ENCODE assay signal across 22 cellular contexts in the genomic region with DNA sequence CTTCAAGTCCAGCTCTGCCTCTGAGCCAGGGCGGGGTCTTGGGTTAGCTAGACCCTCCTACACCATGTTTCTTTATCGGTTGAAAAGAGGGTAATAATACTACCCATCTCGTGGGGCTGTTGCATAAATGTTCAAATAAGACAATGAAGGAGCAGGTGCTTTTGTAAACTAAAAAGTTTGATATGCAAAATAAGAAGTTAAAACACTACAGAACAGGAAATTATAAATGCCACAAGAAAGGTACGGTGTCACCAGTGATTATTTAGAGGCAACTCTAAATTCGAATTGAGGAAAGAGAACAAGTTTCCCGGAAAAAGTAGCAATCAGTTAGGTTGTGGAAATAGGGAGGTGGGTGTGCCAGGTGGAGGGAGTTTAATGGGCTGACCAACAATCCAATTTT. TPM values are rescaled to one million over a fixed set of nuclear protein-coding genes. Genes with fewer than 3 reads are reported as not detected.
DNase-seq lines count a peak whose midpoint lies in the region; ATAC-seq, FAIRE-seq and TF ChIP-seq lines count a peak whose summit lies in the region.
"Had no signal": no experiment of that assay in that cellular context is flagged by ENCODE, and none has a peak within 500 bp of the region (broad histone marks: within the 10 kb centered on the region; RNA-seq: fewer than 3 reads in every experiment).

No MANE protein-coding gene starts in this region.

- TF ChIP-seq POLR2A in H1 (IDR thresholded peaks at IDR 0.05; ENCODE audit: control extremely low read depth in 1 of 2, low read depth in 2 of 2, low read length in 2 of 2), result no peak

- no peak overlapping the region; the same call in 1 of the 2 replicates for H4K8ac ChIP-seq in H1 (ENCODE audit: extremely low read depth, insufficient read depth, low read length)

- H2BK12ac ChIP-seq in H1 (ENCODE audit: low read depth, low read length), result no peak overlapping the region

- H2BK20ac ChIP-seq in H1 (ENCODE audit: low read length), result no peak overlapping the region

- peaks cover 73% of the 10 kb centered on the region for H3K4me1 ChIP-seq in CD8-positive, alpha-beta T cell (ENCODE audit: insufficient read depth, low read length)
- H3K4me1 ChIP-seq in H1 (replicated peaks in 1 of 4; ENCODE audit: control insufficient read depth in 3 of 4, insufficient read depth in 4 of 4, low read length in 3 of 4), result peaks cover 8 to 26% (median 20%) of the 10 kb centered on the region in 4 experiments

- H3K23ac ChIP-seq in H1 (ENCODE audit: insufficient read length), result no peak overlapping the region

- no peaks in the 10 kb centered on the region for H3K79me1 ChIP-seq in H1 (ENCODE audit: low read depth, low read length)

- TF ChIP-seq EP300 in H1 (IDR thresholded peaks at IDR 0.05; ENCODE audit: borderline replicate concordance in 1 of 2, low read depth in 2 of 2, low read length in 2 of 2), result no peak

- no peak overlapping the region for H3K14ac ChIP-seq in H1 (ENCODE audit: insufficient read length)

- no peaks in the 10 kb centered on the region for H3K36me3 ChIP-seq in CD8-positive, alpha-beta T cell (ENCODE audit: insufficient read depth, low read length)
- no peaks in the 10 kb centered on the region for H3K36me3 ChIP-seq in H1 (ENCODE audit: control insufficient read depth in 2 of 4, insufficient read depth in 4 of 4, low read length in 3 of 4)
- H3K36me3 ChIP-seq: neural progenitor cell, vagina had no signal

- no peaks in the 10 kb centered on the region for H3K27me3 Mint-ChIP-seq in activated CD4-positive, alpha-beta T cell treated with anti-CD3 and anti-CD28 coated beads for 36 hours
- no peaks in the 10 kb centered on the region for H3K27me3 Mint-ChIP-seq in CD8-positive, alpha-beta T cell (ENCODE audit: low read depth)
- no peaks in the 10 kb centered on the region for H3K27me3 Mint-ChIP-seq in activated CD4-positive, alpha-beta memory T cell treated with anti-CD3 and anti-CD28 coated beads, Interleukin-2, amount 10 ng/mL, durations not matched to agents 7 days and 5 days

- ATAC-seq in activated CD4-positive, alpha-beta T cell treated with anti-CD3 and anti-CD28 coated beads for 36 hours, result no peak
- ATAC-seq in CD8-positive, alpha-beta T cell, result no peak
- ATAC-seq: Panc1 had no signal

- intact Hi-C loops in activated CD4-positive, alpha-beta T cell treated with anti-CD3 and anti-CD28 coated beads for 36 hours (cut with DNase I, micrococcal nuclease), result loop anchor here in 1 of 2 experiments (10.0 kb wide), 1 partner anchor 195 kb away; a partner anchor contains a TSS
- intact Hi-C loops in CD8-positive, alpha-beta T cell (cut with DNase I, micrococcal nuclease), result loop anchor here in 1 of 2 experiments (2.0 kb wide), 1 partner anchor 23 kb away; no protein-coding TSS in a partner anchor

- no peak overlapping the region for H3K56ac ChIP-seq in H1 (replicated peaks; ENCODE audit: insufficient read length, low read depth, low read length)

- no peak overlapping the region for H2AFZ ChIP-seq in H1 (ENCODE audit: low read length)
- H2AFZ ChIP-seq: neural progenitor cell had no signal

- H3K27me3 ChIP-seq in CD8-positive, alpha-beta T cell (ENCODE audit: insufficient read depth, low read length), result no peaks in the 10 kb centered on the region
- peaks cover 0 to 4% (median 1%) of the 10 kb centered on the region in 4 experiments; a peak in 3 of 7 replicates for H3K27me3 ChIP-seq in H1 (replicated peaks in 1 of 4; ENCODE audit: control insufficient read depth in 3 of 4, extremely low read depth in 1 of 4, insufficient read depth in 3 of 4, low read length in 3 of 4)
- H3K27me3 ChIP-seq: ascending aorta, MG63, SJSA1, vagina had no signal

- H3K4me3 ChIP-seq in CD8-positive, alpha-beta T cell (ENCODE audit: low read depth, low read length), result peak overlapping the region; percentile 30
- no peak overlapping the region for H3K4me3 ChIP-seq in H1 (ENCODE audit: extremely low read depth in 1 of 4, insufficient read depth in 2 of 4, low read depth in 3 of 4, low read length in 4 of 4)
- H3K4me3 ChIP-seq: ascending aorta, HAP-1, MG63, neural progenitor cell, SJSA1, smooth muscle cell, vagina had no signal

- peak overlapping the region; percentile 92 for H3K4me3 Mint-ChIP-seq in activated CD4-positive, alpha-beta T cell treated with anti-CD3 and anti-CD28 coated beads for 36 hours
- H3K4me3 Mint-ChIP-seq in CD8-positive, alpha-beta T cell, result peak overlapping the region; percentile 88
- peak overlapping the region; percentile 92 for H3K4me3 Mint-ChIP-seq in activated CD4-positive, alpha-beta memory T cell treated with anti-CD3 and anti-CD28 coated beads, Interleukin-2, amount 10 ng/mL, durations not matched to agents 7 days and 5 days

- H3K23me2 ChIP-seq in H1 (ENCODE audit: low read depth, low read length), result peaks cover 8% of the 10 kb centered on the region

- 89% methylated on average over 6 of the region's 6 CpGs; no CpG with 5 or more reads in 1 of the 2 experiments for WGBS in H1 (ENCODE audit: extremely low coverage in 1 of 2, insufficient coverage in 1 of 2, insufficient read length in 1 of 2, insufficient replicate concordance in 2 of 2, low coverage in 1 of 2, low lambda C conversion rate in 2 of 2, missing lambda C conversion rate in 1 of 2), 2 experiments

- H3K9me3 ChIP-seq in CD8-positive, alpha-beta T cell (ENCODE audit: low read length), result no peaks in the 10 kb centered on the region
- no peaks in the 10 kb centered on the region for H3K9me3 ChIP-seq in H1 (ENCODE audit: insufficient read depth in 2 of 2, low read depth in 1 of 2, low read length in 1 of 2)
- H3K9me3 ChIP-seq: ascending aorta, HAP-1, MG63, SJSA1, vagina had no signal

- TF ChIP-seq RAD21 in H1 (IDR thresholded peaks at IDR 0.05 in 1 of 2, conservative IDR thresholded peaks at IDR 0.05 in 1 of 2; ENCODE audit: low read depth in 2 of 2, low read length in 2 of 2), result no peak

- H3K36me3 Mint-ChIP-seq in activated CD4-positive, alpha-beta T cell treated with anti-CD3 and anti-CD28 coated beads for 36 hours (ENCODE audit: low read depth), result peaks cover 29% of the 10 kb centered on the region
- peaks cover 6% of the 10 kb centered on the region for H3K36me3 Mint-ChIP-seq in CD8-positive, alpha-beta T cell
- peaks cover 28% of the 10 kb centered on the region for H3K36me3 Mint-ChIP-seq in activated CD4-positive, alpha-beta memory T cell treated with anti-CD3 and anti-CD28 coated beads, Interleukin-2, amount 10 ng/mL, durations not matched to agents 7 days and 5 days (ENCODE audit: low read depth)

- H3K9me3 Mint-ChIP-seq in activated CD4-positive, alpha-beta T cell treated with anti-CD3 and anti-CD28 coated beads for 36 hours (ENCODE audit: low read depth), result no peaks in the 10 kb centered on the region
- no peaks in the 10 kb centered on the region for H3K9me3 Mint-ChIP-seq in CD8-positive, alpha-beta T cell
- H3K9me3 Mint-ChIP-seq in activated CD4-positive, alpha-beta memory T cell treated with anti-CD3 and anti-CD28 coated beads, Interleukin-2, amount 10 ng/mL, durations not matched to agents 7 days and 5 days, result no peaks in the 10 kb centered on the region

- POLR2A ChIA-PET in activated CD4-positive, alpha-beta T cell treated with anti-CD3 and anti-CD28 coated beads for 36 hours (lab: Charles Lee), result interaction anchor here (0.6 to 3.8 kb wide), 3 partner anchors 11 to 46 kb away, joined by 3 to 21 read pairs (median 4); no protein-coding TSS in a partner anchor
- POLR2A ChIA-PET in CD8-positive, alpha-beta T cell (lab: Charles Lee), result interaction anchor here (1.3 to 16.7 kb wide), 3 partner anchors 12 to 52 kb away, joined by 6 to 192 read pairs (median 18); no protein-coding TSS in a partner anchor
- POLR2A ChIA-PET in activated CD4-positive, alpha-beta memory T cell treated with anti-CD3 and anti-CD28 coated beads, Interleukin-2, amount 10 ng/mL, durations not matched to agents 7 days and 5 days (lab: Charles Lee), result interaction anchor here (1.1 to 18.3 kb wide), 4 partner anchors 11 to 48 kb away, joined by 3 to 864 read pairs (median 287); a partner anchor contains a TSS
- POLR2A ChIA-PET in H1 (lab: Charles Lee; ENCODE audit: partially characterized antibody), result interaction anchor here (1.1 kb wide), 1 partner anchor 12 kb away, joined by 6 read pairs; no protein-coding TSS in a partner anchor

- H3K4me1 Mint-ChIP-seq in activated CD4-positive, alpha-beta T cell treated with anti-CD3 and anti-CD28 coated beads for 36 hours, result peaks cover 75% of the 10 kb centered on the region
- H3K4me1 Mint-ChIP-seq in CD8-positive, alpha-beta T cell (ENCODE audit: low read depth), result peaks cover 74% of the 10 kb centered on the region
- peaks cover 69% of the 10 kb centered on the region for H3K4me1 Mint-ChIP-seq in activated CD4-positive, alpha-beta memory T cell treated with anti-CD3 and anti-CD28 coated beads, Interleukin-2, amount 10 ng/mL, durations not matched to agents 7 days and 5 days

- no peak overlapping the region for H2BK5ac ChIP-seq in H1 (ENCODE audit: low read depth, low read length)

- peak overlapping the region; percentile 28 for H3K27ac ChIP-seq in CD8-positive, alpha-beta T cell (ENCODE audit: low read depth, low read length)
- H3K27ac ChIP-seq in H1 (ENCODE audit: low read depth, low read length), result no peak overlapping the region
- H3K27ac ChIP-seq: ascending aorta, neural progenitor cell, SJSA1, vagina had no signal

- CTCF ChIA-PET in activated CD4-positive, alpha-beta T cell treated with anti-CD3 and anti-CD28 coated beads for 36 hours (lab: Charles Lee), result interaction anchor here (0.7 to 1.6 kb wide), 4 partner anchors 16 to 124 kb away, joined by 3 to 7 read pairs (median 4); no protein-coding TSS in a partner anchor
- CTCF ChIA-PET in CD8-positive, alpha-beta T cell (lab: Charles Lee), result interaction anchor here (1.2 to 16.9 kb wide), 6 partner anchors 9 to 51 kb away, joined by 3 to 351 read pairs (median 5); a partner anchor contains a TSS
- CTCF ChIA-PET in activated CD4-positive, alpha-beta memory T cell treated with anti-CD3 and anti-CD28 coated beads, Interleukin-2, amount 10 ng/mL, durations not matched to agents 7 days and 5 days (lab: Charles Lee), result interaction anchor here (0.6 to 6.1 kb wide), 4 partner anchors 10 to 441 kb away, joined by 4 to 59 read pairs (median 8); no protein-coding TSS in a partner anchor
- CTCF ChIA-PET in H1 (lab: Charles Lee; ENCODE audit: partially characterized antibody), result interaction anchor here (1.2 to 2.5 kb wide), 5 partner anchors 11 to 102 kb away, joined by 3 to 12 read pairs (median 8); no protein-coding TSS in a partner anchor

- H3K4ac ChIP-seq in H1 (replicated peaks; ENCODE audit: insufficient read length, low read depth, low read length), result no peak overlapping the region

- H2AK5ac ChIP-seq in H1 (ENCODE audit: low read depth, low read length), result no peak overlapping the region

- H3K9ac ChIP-seq in H1 (replicated peaks in 1 of 4; ENCODE audit: extremely low read depth in 1 of 4, low read depth in 3 of 4, low read length in 3 of 4), result no peak overlapping the region
- H3K9ac ChIP-seq: neural progenitor cell had no signal

- no peak overlapping the region for H4K91ac ChIP-seq in H1 (replicated peaks; ENCODE audit: insufficient read length, low read length)

- no peaks in the 10 kb centered on the region for H4K20me1 ChIP-seq in H1 (replicated peaks in 1 of 2; ENCODE audit: control insufficient read depth in 1 of 2, insufficient read depth in 2 of 2, low read length in 2 of 2)

- no peak overlapping the region for H4K5ac ChIP-seq in H1 (ENCODE audit: insufficient read length, low read depth, low read length)

- 0 out of 2 replicates have a peak overlapping the region, but pooled peaks have one; percentile 72 for H2BK15ac ChIP-seq in H1 (ENCODE audit: low read length)

- no peak overlapping the region for H3K18ac ChIP-seq in H1 (ENCODE audit: extremely low read depth, low read length)

- TF ChIP-seq CTCF in CD8-positive, alpha-beta T cell (IDR thresholded peaks at IDR 0.05), result no peak
- TF ChIP-seq CTCF in H1 (IDR thresholded peaks at IDR 0.05; ENCODE audit: control extremely low read depth in 1 of 3, insufficient read depth in 1 of 3, low read depth in 1 of 3, low read length in 3 of 3), result no peak

- no peaks in the 10 kb centered on the region for H3K79me2 ChIP-seq in H1 (ENCODE audit: control insufficient read depth in 1 of 2, insufficient read depth in 2 of 2, low read length in 2 of 2)

- no peak overlapping the region for H2BK120ac ChIP-seq in H1 (replicated peaks; ENCODE audit: low read depth, low read length)

- H3K4me2 ChIP-seq in H1 (ENCODE audit: insufficient read depth in 1 of 2, low read depth in 2 of 2, low read length in 2 of 2), result no peak overlapping the region
- H3K4me2 ChIP-seq: smooth muscle cell had no signal

- DNase-seq in activated CD4-positive, alpha-beta T cell treated with anti-CD3 and anti-CD28 coated beads for 36 hours, result no peak
- DNase-seq in activated CD4-positive, alpha-beta T cell treated with anti-CD3 and anti-CD28 coated beads, Interleukin-2, amount 50 U/mL, for 48 hours, result no peak
- no peak for DNase-seq in CD8-positive, alpha-beta T cell
- no peak for DNase-seq in activated CD4-positive, alpha-beta memory T cell treated with anti-CD3 and anti-CD28 coated beads, Interleukin-2, amount 10 ng/mL, durations not matched to agents 7 days and 5 days
- DNase-seq in H1 (ENCODE audit: low read depth in 1 of 2, low spot score in 2 of 2) (no peak), NCI-H2081 (lab: John Stamatoyannopoulos, UW) (no peak), SIG-M5 treated with dmso at 0.1 percent for 504 hours (lab: John Stamatoyannopoulos, UW; ENCODE audit: unreplicated experiment) (no peak), occipital lobe (lab: John Stamatoyannopoulos, UW) (no peak)
- DNase-seq: cerebellar nuclear complex; effector CD8-positive, alpha-beta T cell; mesenchymal stem cell; MG63; NCI-H2171 treated with DMSO at 0.1 percent for 48 hours; stimulated activated CD4-positive, alpha-beta T cell treated with anti-CD3 and anti-CD28 coated beads, Interleukin-4, amount 100 ng/mL, for 4 hours had no signal

- FAIRE-seq in H1 (lab: Jason Lieb, UNC), result no peak
- FAIRE-seq: GM12891 had no signal

- H3K27ac Mint-ChIP-seq in activated CD4-positive, alpha-beta T cell treated with anti-CD3 and anti-CD28 coated beads for 36 hours, result peak overlapping the region; percentile 98
- H3K27ac Mint-ChIP-seq in CD8-positive, alpha-beta T cell, result peak overlapping the region; percentile 98
- peak overlapping the region; percentile 100 for H3K27ac Mint-ChIP-seq in activated CD4-positive, alpha-beta memory T cell treated with anti-CD3 and anti-CD28 coated beads, Interleukin-2, amount 10 ng/mL, durations not matched to agents 7 days and 5 days
- H3K27ac Mint-ChIP-seq: neural progenitor cell had no signal

RNA-seq across cellular contexts. Expression of a gene that starts 2.4 kb away (rescaled TPM):
- 100 to 1,000 TPM; 168 to 169 TPM for total RNA-seq in activated CD4-positive, alpha-beta T cell treated with anti-CD3 and anti-CD28 coated beads for 36 hours
- total RNA-seq in CD8-positive, alpha-beta T cell, result 10 to 100 TPM; 47.3 to 48.5 TPM
- total RNA-seq in activated CD4-positive, alpha-beta memory T cell treated with anti-CD3 and anti-CD28 coated beads, Interleukin-2, amount 10 ng/mL, durations not matched to agents 7 days and 5 days, result 100 to 1,000 TPM; 229 TPM
- total RNA-seq in H1 (2021; fragmentation: NEBNext Ultra II Directional; extraction: Animal tissue kit (Norgen Biotek cat#: 25700)), result 30.2 and 31.8 TPM in 2 replicates
- polyA plus RNA-seq in H1 (2011; rRNA removed), result 28.2 and 31.0 TPM in 2 replicates
- 25.8 TPM for polyA plus RNA-seq in H1 (2011; cell fraction: cytosol; rRNA removed)
- 48.1 TPM for polyA plus RNA-seq in H1 (2011; cell fraction: nucleus; rRNA removed)
- 26.2 to 35.4 TPM (median 31.5 TPM) in 4 replicates for polyA plus RNA-seq in H1 (2012, experiment 1 of 2)
- 29.9 TPM for polyA plus RNA-seq in H1 (2012, experiment 2 of 2)
- polyA plus RNA-seq in H1 (2013, experiment 1 of 2), result 24.5 TPM
- polyA plus RNA-seq in H1 (2013, experiment 2 of 2), result 23.1 TPM
- polyA minus RNA-seq in H1 (2011; rRNA and poly(A)+ RNA removed), result 26.6 and 43.7 TPM in 2 replicates
- polyA minus RNA-seq in H1 (2011; cell fraction: cytosol; rRNA and poly(A)+ RNA removed), result 16.2 TPM
- 28.2 TPM for polyA minus RNA-seq in H1 (2011; cell fraction: nucleus; rRNA and poly(A)+ RNA removed)
- total RNA-seq in occipital lobe, result 4.1 TPM

RNA-seq across cellular contexts. Expression of a gene that starts 36.7 kb away (rescaled TPM):
- 10 to 100 TPM; 53.5 to 58.3 TPM for total RNA-seq in activated CD4-positive, alpha-beta T cell treated with anti-CD3 and anti-CD28 coated beads for 36 hours
- 10 to 100 TPM; 38.5 to 58.2 TPM for total RNA-seq in CD8-positive, alpha-beta T cell
- 10 to 100 TPM; 51.8 to 64.0 TPM for total RNA-seq in activated CD4-positive, alpha-beta memory T cell treated with anti-CD3 and anti-CD28 coated beads, Interleukin-2, amount 10 ng/mL, durations not matched to agents 7 days and 5 days
- 30.0 and 30.5 TPM in 2 replicates for total RNA-seq in H1 (2021; fragmentation: NEBNext Ultra II Directional; extraction: Animal tissue kit (Norgen Biotek cat#: 25700))
- 12.9 and 19.2 TPM in 2 replicates for polyA plus RNA-seq in H1 (2011; rRNA removed)
- polyA plus RNA-seq in H1 (2011; cell fraction: cytosol; rRNA removed), result 26.0 TPM
- polyA plus RNA-seq in H1 (2011; cell fraction: nucleus; rRNA removed), result 15.8 TPM
- 18.2 to 51.8 TPM (median 31.4 TPM) in 4 replicates for polyA plus RNA-seq in H1 (2012, experiment 1 of 2)
- polyA plus RNA-seq in H1 (2012, experiment 2 of 2), result 9.8 TPM
- 27.6 TPM for polyA plus RNA-seq in H1 (2013, experiment 1 of 2)
- polyA plus RNA-seq in H1 (2013, experiment 2 of 2), result 28.0 TPM
- 18.9 and 30.8 TPM in 2 replicates for polyA minus RNA-seq in H1 (2011; rRNA and poly(A)+ RNA removed)
- polyA minus RNA-seq in H1 (2011; cell fraction: cytosol; rRNA and poly(A)+ RNA removed), result 33.9 TPM
- polyA minus RNA-seq in H1 (2011; cell fraction: nucleus; rRNA and poly(A)+ RNA removed), result 15.0 TPM
- total RNA-seq in occipital lobe, result 30.4 TPM

RNA-seq across cellular contexts. Expression of a gene that starts 47.2 kb away (rescaled TPM):
- total RNA-seq in activated CD4-positive, alpha-beta T cell treated with anti-CD3 and anti-CD28 coated beads for 36 hours, result 100 to 1,000 TPM; 103 to 113 TPM
- total RNA-seq in CD8-positive, alpha-beta T cell, result 10 to 100 TPM; 61.2 to 61.7 TPM
- total RNA-seq in activated CD4-positive, alpha-beta memory T cell treated with anti-CD3 and anti-CD28 coated beads, Interleukin-2, amount 10 ng/mL, durations not matched to agents 7 days and 5 days, result 10 to 100 TPM; 73.6 to 74.3 TPM
- total RNA-seq in H1 (2021; fragmentation: NEBNext Ultra II Directional; extraction: Animal tissue kit (Norgen Biotek cat#: 25700)), result 1.5 and 1.6 TPM in 2 replicates
- polyA plus RNA-seq in H1 (2011; rRNA removed), result 3.1 and 3.2 TPM in 2 replicates
- 4.9 TPM for polyA plus RNA-seq in H1 (2011; cell fraction: cytosol; rRNA removed)
- 7.4 TPM for polyA plus RNA-seq in H1 (2011; cell fraction: nucleus; rRNA removed)
- 1.8 to 3.0 TPM (median 2.2 TPM) in 4 replicates for polyA plus RNA-seq in H1 (2012, experiment 1 of 2)
- polyA plus RNA-seq in H1 (2012, experiment 2 of 2), result 0.80 TPM
- 1.2 TPM for polyA plus RNA-seq in H1 (2013, experiment 1 of 2)
- 1.1 TPM for polyA plus RNA-seq in H1 (2013, experiment 2 of 2)
- polyA minus RNA-seq in H1 (2011; rRNA and poly(A)+ RNA removed), result 4.5 and 4.6 TPM in 2 replicates
- polyA minus RNA-seq in H1 (2011; cell fraction: cytosol; rRNA and poly(A)+ RNA removed), result 1.6 TPM
- polyA minus RNA-seq in H1 (2011; cell fraction: nucleus; rRNA and poly(A)+ RNA removed), result 6.9 TPM
- total RNA-seq in occipital lobe, result 2.5 TPM

Comparison
In these comparisons a context has a peak if more than half of its experiments do, and no peak if none do; other contexts are left out.
1. RNA of a gene that starts 47.2 kb away (total RNA-seq): 103 to 113 TPM in activated CD4-positive, alpha-beta T cell treated with anti-CD3 and anti-CD28 coated beads for 36 hours, 73.6 to 74.3 TPM in activated CD4-positive, alpha-beta memory T cell treated with anti-CD3 and anti-CD28 coated beads, Interleukin-2, amount 10 ng/mL, durations not matched to agents 7 days and 5 days and 61.2 to 61.7 TPM in CD8-positive, alpha-beta T cell; 2.5 TPM in occipital lobe (single experiment) and 1.5 to 1.6 TPM in H1; every median in the first group is over 10 times any median in the second.
2. Peak in every context shown above with its lines, with median percentiles within 50 percentile points of each other: H3K27ac Mint-ChIP-seq and H3K4me3 Mint-ChIP-seq.